Comparison of ENCODE assay signal across 8 cellular contexts in the genomic region with DNA sequence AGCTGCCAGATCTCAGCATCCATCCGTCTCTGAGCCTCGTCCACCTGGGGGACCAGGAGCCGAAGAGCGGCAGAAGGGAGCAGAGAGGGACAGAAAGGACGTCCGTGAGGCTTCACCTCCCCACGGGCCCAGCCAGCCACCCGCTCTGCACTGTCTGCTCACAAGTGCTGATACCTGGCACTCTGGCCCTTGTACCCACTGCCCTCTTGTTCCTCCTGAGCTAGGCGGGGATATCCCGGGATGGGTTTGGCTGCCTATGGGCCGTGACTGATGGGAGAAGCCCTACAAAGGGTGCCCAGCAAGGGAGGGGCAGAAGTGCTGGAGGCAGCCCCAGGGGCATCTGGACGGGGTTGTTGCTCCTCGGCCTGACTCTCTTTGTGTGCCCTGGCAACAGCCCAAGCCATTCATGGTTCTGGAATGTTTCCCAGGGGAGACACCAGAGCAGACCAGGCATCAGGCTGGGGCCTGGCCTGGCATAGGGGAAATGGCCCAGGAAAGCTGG. TPM values are rescaled to one million over a fixed set of nuclear protein-coding genes. Genes with fewer than 3 reads are reported as not detected.
DNase-seq lines count a peak whose midpoint lies in the region; FAIRE-seq and TF ChIP-seq lines count a peak whose summit lies in the region.

No MANE protein-coding gene starts in this region.

- no peaks in the 10 kb centered on the region for H3K79me2 ChIP-seq in MM.1S (ENCODE audit: low read length)

- H3K27ac ChIP-seq in SJCRH30: peak overlapping the region; percentile 36
- peak overlapping the region; percentile 78 to 88 (median 82) for H3K27ac ChIP-seq in sigmoid colon
- H3K27ac ChIP-seq in MM.1S (ENCODE audit: low read length): no peak overlapping the region

- peaks cover 17% of the 10 kb centered on the region for H3F3A ChIP-seq in MM.1S (ENCODE audit: insufficient read depth, low read length)

- peak; percentile 71 for FAIRE-seq in H54 (lab: Jason Lieb, UNC)

- H4K20me1 ChIP-seq in MM.1S (ENCODE audit: insufficient read depth, low read length): no peaks in the 10 kb centered on the region

- intact Hi-C loops in sigmoid colon (cut with DNase I): loop anchor here (5.0 to 10.0 kb wide), 2 partner anchors 75 to 93 kb away; no protein-coding TSS in a partner anchor

- no peaks in the 10 kb centered on the region for H3K9me2 ChIP-seq in MM.1S (replicated peaks; ENCODE audit: insufficient read depth, low read length)

- peak in 1 of 4 donors; percentile 8 for TF ChIP-seq EP300 in sigmoid colon (IDR thresholded peaks at IDR 0.05)

- H3K4me3 ChIP-seq in SJCRH30 (no peak overlapping the region), sigmoid colon (no peak overlapping the region), MM.1S (ENCODE audit: low read length) (no peak overlapping the region)

- TF ChIP-seq POLR2A in H54 (IDR thresholded peaks at IDR 0.05; ENCODE audit: low read depth, low read length): no peak
- TF ChIP-seq POLR2A in sigmoid colon (IDR thresholded peaks at IDR 0.05): no peak

- H3K9me3 ChIP-seq in SJCRH30 (replicated peaks): no peaks in the 10 kb centered on the region
- H3K9me3 ChIP-seq in sigmoid colon: no peaks in the 10 kb centered on the region
- no peaks in the 10 kb centered on the region for H3K9me3 ChIP-seq in MM.1S (replicated peaks; ENCODE audit: insufficient read depth, low read length)

- peaks cover 79% of the 10 kb centered on the region for H3K36me3 ChIP-seq in SJCRH30
- H3K36me3 ChIP-seq in sigmoid colon: peaks cover 33 to 87% (median 63%) of the 10 kb centered on the region in 4 donors
- H3K36me3 ChIP-seq in MM.1S (replicated peaks; ENCODE audit: insufficient read depth, low read length): no peaks in the 10 kb centered on the region

- no peak for TF ChIP-seq CTCF in sigmoid colon (IDR thresholded peaks at IDR 0.05)
- TF ChIP-seq CTCF in MM.1S (IDR thresholded peaks at IDR 0.05; ENCODE audit: low read length): no peak
- TF ChIP-seq CTCF in GM20000 (IDR thresholded peaks at IDR 0.05; ENCODE audit: extremely low read depth, missing control alignments): no peak

- peak; percentile 95 for DNase-seq in H54 (ENCODE audit: insufficient read length, low spot score)
- DNase-seq in SJCRH30: peak; percentile 88 to 92
- DNase-seq in globus pallidus (ENCODE audit: low spot score): peak; percentile 77
- DNase-seq in sigmoid colon: peak; percentile 97
- DNase-seq in MM.1S: no peak
- DNase-seq in activated gamma-delta T cell treated with Interleukin-2 at 50 U/mL for 16 hours: no peak
- no peak for DNase-seq in activated CD4-positive, alpha-beta T cell treated with anti-CD3 and anti-CD28 coated beads, Interleukin-2, amount 50 U/mL, for 4 hours
- DNase-seq in GM20000 (ENCODE audit: low spot score): no peak

- H3K27me3 ChIP-seq in SJCRH30: no peaks in the 10 kb centered on the region
- no peaks in the 10 kb centered on the region for H3K27me3 ChIP-seq in sigmoid colon
- no peaks in the 10 kb centered on the region for H3K27me3 ChIP-seq in MM.1S (replicated peaks; ENCODE audit: insufficient read depth, low read length)

- H2AFZ ChIP-seq in MM.1S (ENCODE audit: low read length): no peak overlapping the region

- H3K4me1 ChIP-seq in SJCRH30 (peaks cover 43% of the 10 kb centered on the region), sigmoid colon (peaks cover 0 to 51% (median 30%) of the 10 kb centered on the region in 4 donors), MM.1S (ENCODE audit: low read length) (peaks cover 32% of the 10 kb centered on the region)

- 43 to 76% methylated on average over 13 of the region's 13 CpGs for WGBS in sigmoid colon, 2 donors

- H3K4me2 ChIP-seq in MM.1S (ENCODE audit: low read depth, low read length): no peak overlapping the region

- no peak overlapping the region for H3K9ac ChIP-seq in MM.1S (ENCODE audit: low read length)

RNA-seq across cellular contexts. Expression of a gene that starts 57.6 kb away (rescaled TPM):
- total RNA-seq in SJCRH30 (2014; rRNA removed; shearing (Covaris generic)): 0.04 TPM in 1 of 2 replicates, not detected in the other
- total RNA-seq in sigmoid colon: 1 to 10 TPM in 1 of 4 donors, under 1 TPM in 1, not detected in 2; under 0.01 to 1.4 TPM
- 1 to 10 TPM in 1 of 3 donors, under 1 TPM in 2; under 0.01 to 1.1 (median 0.23) TPM for polyA plus RNA-seq in sigmoid colon

Comparison
In these comparisons a context has a peak if more than half of its experiments do, and no peak if none do; other contexts are left out.
1. DNase-seq: peak in H54 (single experiment), SJCRH30 (2 of 2), globus pallidus (single experiment) and sigmoid colon (single experiment); none in MM.1S (single experiment), activated gamma-delta T cell treated with Interleukin-2 at 50 U/mL for 16 hours (single experiment), activated CD4-positive, alpha-beta T cell treated with anti-CD3 and anti-CD28 coated beads, Interleukin-2, amount 50 U/mL, for 4 hours (0 of 2) and GM20000 (single experiment).